8 cellular contexts compared by ENCODE assay signal in genomic region chr17:19867654-19868395, GRCh38. TPM values are rescaled to one million over a fixed set of nuclear protein-coding genes. Genes with fewer than 3 reads are reported as not detected.
DNase-seq lines count a peak whose midpoint lies in the region; ATAC-seq lines count a peak whose summit lies in the region.

Gene ULK2, minus strand, starts transcription at chr17:19867936. Its CDS starts 519 bp downstream, at chr17:19867417.

- peak; percentile 39 for DNase-seq in CMK (ENCODE audit: low read depth)
- peak; percentile 48 for DNase-seq in NCI-H2196 (lab: John Stamatoyannopoulos, UW; ENCODE audit: unreplicated experiment)
- peak; percentile 74 for DNase-seq in activated CD8-positive, alpha-beta memory T cell treated with anti-CD3 and anti-CD28 coated beads, Interleukin-2, amount 50 U/mL, for 48 hours
- peak; percentile 72 for DNase-seq in middle frontal gyrus (ENCODE audit: extremely low spot score, low spot score)
- peak; percentile 18 for DNase-seq in stimulated activated CD8-positive, alpha-beta memory T cell treated with anti-CD3 and anti-CD28 coated beads, Interleukin-4, amount 100 ng/mL, for 24 hours (ENCODE audit: low read depth)
- no peak for DNase-seq in GF-D8 (lab: John Stamatoyannopoulos, UW)

- ATAC-seq in GM21526 (IDR thresholded peaks at IDR 0.05; ENCODE audit: low FRiP score, unreplicated experiment) (peak; percentile 54), esophagus mucosa (peak; percentile 75)

RNA-seq across cellular contexts. Expression of gene ULK2, which starts in this region (rescaled TPM):
- total RNA-seq in esophagus mucosa, result 8.4 TPM
